13 cellular contexts compared by ENCODE assay signal in the genomic region with DNA sequence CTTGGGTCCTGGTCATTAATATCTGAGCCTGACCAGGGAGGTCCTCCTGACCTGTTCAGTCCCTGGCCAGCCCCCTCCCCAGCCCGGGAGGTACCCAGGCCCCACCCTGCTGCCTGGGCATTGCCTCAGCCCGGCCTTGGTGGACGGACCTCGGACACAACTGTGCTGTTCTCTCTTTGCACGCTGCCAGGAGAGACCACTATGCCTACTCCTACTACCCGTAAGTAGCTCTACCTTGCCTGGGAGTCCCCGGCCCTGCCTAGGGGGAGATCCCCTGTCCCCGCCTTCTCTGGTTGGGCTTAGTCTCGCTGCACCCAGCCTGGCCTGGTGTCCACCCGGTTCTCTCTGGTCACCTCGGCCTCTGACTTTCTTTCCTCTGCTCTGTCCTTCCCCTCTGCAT. TPM values are rescaled to one million over a fixed set of nuclear protein-coding genes. Genes with fewer than 3 reads are reported as not detected.
DNase-seq lines count a peak whose midpoint lies in the region; ATAC-seq and TF ChIP-seq lines count a peak whose summit lies in the region.
"Had no signal": no experiment of that assay in that cellular context is flagged by ENCODE, and none has a peak within 500 bp of the region (broad histone marks: within the 10 kb centered on the region; RNA-seq: fewer than 3 reads in every experiment).

No MANE protein-coding gene starts in this region.

- H3K9me3 ChIP-seq in Caco-2 = no peaks in the 10 kb centered on the region
- H3K9me3 ChIP-seq: BLaER1 treated with 17β-estradiol and CSF1 and Interleukin-3, amounts not matched to agents 10 nM and 100 nM had no signal

- H3K27ac Mint-ChIP-seq in Caco-2 (ENCODE audit: unreplicated experiment) = peak overlapping the region; percentile 30
- H3K27ac Mint-ChIP-seq in WTC11 = peak overlapping the region; percentile 65; the same call in 1 of the 2 replicates
- no peak overlapping the region for H3K27ac Mint-ChIP-seq in stimulated activated effector memory CD8-positive, alpha-beta T cell treated with anti-CD3 and anti-CD28 coated beads, Interleukin-12 subunit alpha, Interleukin-12 subunit beta, amount 100 ng/mL, for 72 hours
- H3K27ac Mint-ChIP-seq: CD4-positive, CD25-positive, alpha-beta regulatory T cell; IgD-negative memory B cell had no signal

- intact Hi-C loops in Caco-2 (cut with micrococcal nuclease; ENCODE audit: unreplicated experiment) = no loop called here

- H3K4me1 Mint-ChIP-seq in Caco-2 (ENCODE audit: low read depth, unreplicated experiment) = no peaks in the 10 kb centered on the region
- peaks cover 3% of the 10 kb centered on the region for H3K4me1 Mint-ChIP-seq in WTC11
- H3K4me1 Mint-ChIP-seq in stimulated activated effector memory CD8-positive, alpha-beta T cell treated with anti-CD3 and anti-CD28 coated beads, Interleukin-12 subunit alpha, Interleukin-12 subunit beta, amount 100 ng/mL, for 72 hours = no peaks in the 10 kb centered on the region
- H3K4me1 Mint-ChIP-seq: CD4-positive, CD25-positive, alpha-beta regulatory T cell; IgD-negative memory B cell had no signal

- POLR2A ChIA-PET in Caco-2 (lab: Charles Lee) (no interaction called here), WTC11 (lab: Charles Lee) (no interaction called here)

- CTCF ChIA-PET in Caco-2 (lab: Charles Lee) = no interaction called here
- CTCF ChIA-PET in WTC11 (lab: Charles Lee) = no interaction called here

- no peak for DNase-seq in Caco-2
- DNase-seq in WTC11 (ENCODE audit: low spot score) = no peak
- DNase-seq in mesenteric fat pad (ENCODE audit: low spot score) = peak; percentile 75
- no peak for DNase-seq in stimulated activated effector memory CD8-positive, alpha-beta T cell treated with anti-CD3 and anti-CD28 coated beads, Interleukin-12 subunit alpha, Interleukin-12 subunit beta, amount 100 ng/mL, for 72 hours (ENCODE audit: low spot score in 2 of 2)
- DNase-seq in activated CD8-positive, alpha-beta memory T cell treated with anti-CD3 and anti-CD28 coated beads for 24 hours = no peak
- no peak for DNase-seq in activated CD4-positive, alpha-beta T cell treated with anti-CD3 and anti-CD28 coated beads, Interleukin-2, amount 50 U/mL, for 1 hour
- no peak for DNase-seq in NCI-H187 (lab: John Stamatoyannopoulos, UW)
- DNase-seq: ACHN; Calu3; CD4-positive, CD25-positive, alpha-beta regulatory T cell; DMS 273 treated with DMSO at 0.1 percent for 48 hours had no signal

- TF ChIP-seq CTCF in Caco-2 (IDR thresholded peaks at IDR 0.05; ENCODE audit: insufficient read depth in 1 of 2, low read depth in 1 of 2, low read length in 1 of 2, severe bottlenecking in 1 of 2, unreplicated experiment in 1 of 2) = no peak
- no peak for TF ChIP-seq CTCF in WTC11 (IDR thresholded peaks at IDR 0.05)

- ATAC-seq in WTC11 = no peak
- ATAC-seq in stimulated activated effector memory CD8-positive, alpha-beta T cell treated with anti-CD3 and anti-CD28 coated beads, Interleukin-12 subunit alpha, Interleukin-12 subunit beta, amount 100 ng/mL, for 72 hours = peak; percentile 2

- H3K9me3 Mint-ChIP-seq in Caco-2 (ENCODE audit: unreplicated experiment) = no peaks in the 10 kb centered on the region
- H3K9me3 Mint-ChIP-seq in WTC11 = no peaks in the 10 kb centered on the region
- H3K9me3 Mint-ChIP-seq in stimulated activated effector memory CD8-positive, alpha-beta T cell treated with anti-CD3 and anti-CD28 coated beads, Interleukin-12 subunit alpha, Interleukin-12 subunit beta, amount 100 ng/mL, for 72 hours = no peaks in the 10 kb centered on the region
- H3K9me3 Mint-ChIP-seq: IgD-negative memory B cell had no signal

- H3K27me3 Mint-ChIP-seq in Caco-2 (ENCODE audit: insufficient read depth, unreplicated experiment) (no peaks in the 10 kb centered on the region), WTC11 (ENCODE audit: low read depth) (no peaks in the 10 kb centered on the region)

- H3K4me3 ChIP-seq in Caco-2 (ENCODE audit: low read depth, low read length) = no peak overlapping the region
- H3K4me3 ChIP-seq: BLaER1 treated with 17β-estradiol and CSF1 and Interleukin-3, amounts not matched to agents 10 nM and 100 nM had no signal

- H3K4me3 Mint-ChIP-seq in Caco-2 (ENCODE audit: unreplicated experiment) (no peak overlapping the region), WTC11 (no peak overlapping the region)
- H3K4me3 Mint-ChIP-seq in stimulated activated effector memory CD8-positive, alpha-beta T cell treated with anti-CD3 and anti-CD28 coated beads, Interleukin-12 subunit alpha, Interleukin-12 subunit beta, amount 100 ng/mL, for 72 hours = no peak overlapping the region
- H3K4me3 Mint-ChIP-seq: CD4-positive, CD25-positive, alpha-beta regulatory T cell; IgD-negative memory B cell had no signal

- no peaks in the 10 kb centered on the region for H3K4me1 ChIP-seq in Caco-2

- H3K27me3 ChIP-seq in Caco-2 (replicated peaks; ENCODE audit: control insufficient read depth, insufficient read depth, low read length) = no peaks in the 10 kb centered on the region
- H3K27me3 ChIP-seq: BLaER1 treated with 17β-estradiol and CSF1 and Interleukin-3, amounts not matched to agents 10 nM and 100 nM had no signal

- H3K36me3 Mint-ChIP-seq in Caco-2 (ENCODE audit: insufficient read depth, unreplicated experiment) (peaks cover 8% of the 10 kb centered on the region), WTC11 (peaks cover 15% of the 10 kb centered on the region; the same call in 1 of the 2 replicates)
- H3K36me3 Mint-ChIP-seq in stimulated activated effector memory CD8-positive, alpha-beta T cell treated with anti-CD3 and anti-CD28 coated beads, Interleukin-12 subunit alpha, Interleukin-12 subunit beta, amount 100 ng/mL, for 72 hours = no peaks in the 10 kb centered on the region
- H3K36me3 Mint-ChIP-seq: CD4-positive, CD25-positive, alpha-beta regulatory T cell; IgD-negative memory B cell had no signal

- H3K36me3 ChIP-seq in Caco-2 (ENCODE audit: control insufficient read depth, insufficient read depth, low read length) = no peaks in the 10 kb centered on the region; the same call in 1 of the 2 replicates
- H3K36me3 ChIP-seq: BLaER1 treated with 17β-estradiol and CSF1 and Interleukin-3, amounts not matched to agents 10 nM and 100 nM had no signal

- BruUV-seq in Caco-2 (replicated peaks; lab: Mats Ljungman, UMichigan) = no TSS peak

TF ChIP-seq in WTC11, 78 proteins besides CTCF, POLR2A, EP300 and RAD21:
- TF ChIP-seq RORB (CRISPR knock-in tag; IDR thresholded peaks at IDR 0.05) (no peak), ZMAT4 (CRISPR knock-in tag; IDR thresholded peaks at IDR 0.05) (no peak), ZNF317 (CRISPR knock-in tag; IDR thresholded peaks at IDR 0.05; ENCODE audit: borderline replicate concordance, low read depth) (no peak)
- TF ChIP-seq, protein P1, sequence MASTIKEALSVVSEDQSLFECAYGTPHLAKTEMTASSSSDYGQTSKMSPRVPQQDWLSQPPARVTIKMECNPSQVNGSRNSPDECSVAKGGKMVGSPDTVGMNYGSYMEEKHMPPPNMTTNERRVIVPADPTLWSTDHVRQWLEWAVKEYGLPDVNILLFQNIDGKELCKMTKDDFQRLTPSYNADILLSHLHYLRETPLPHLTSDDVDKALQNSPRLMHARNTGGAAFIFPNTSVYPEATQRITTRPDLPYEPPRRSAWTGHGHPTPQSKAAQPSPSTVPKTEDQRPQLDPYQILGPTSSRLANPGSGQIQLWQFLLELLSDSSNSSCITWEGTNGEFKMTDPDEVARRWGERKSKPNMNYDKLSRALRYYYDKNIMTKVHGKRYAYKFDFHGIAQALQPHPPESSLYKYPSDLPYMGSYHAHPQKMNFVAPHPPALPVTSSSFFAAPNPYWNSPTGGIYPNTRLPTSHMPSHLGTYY (CRISPR knock-in tag; IDR thresholded peaks at IDR 0.05) = no peak

RNA-seq across cellular contexts. Expression of gene PTPRU, which starts 53.2 kb away (rescaled TPM):
- 32.9 and 41.4 TPM in 2 replicates for total RNA-seq in Caco-2 (2022)
- 60.8 to 75.4 TPM (median 68.2 TPM) in 3 replicates for total RNA-seq in WTC11 (2021)
- 17.2 TPM for total RNA-seq in mesenteric fat pad
- total RNA-seq: CD4-positive, CD25-positive, alpha-beta regulatory T cell had no signal

RNA-seq across cellular contexts. Expression of gene MECR, which starts 58.8 kb away (rescaled TPM):
- 21.5 and 23.1 TPM in 2 replicates for total RNA-seq in Caco-2 (2022)
- 37.6 to 44.2 TPM (median 43.0 TPM) in 3 replicates for total RNA-seq in WTC11 (2021)
- 57.4 TPM for total RNA-seq in mesenteric fat pad
